ENCODE assay signal across 8 cellular contexts in genomic region chr2:26354469-26354868, GRCh38. TPM values are rescaled to one million over a fixed set of nuclear protein-coding genes. Genes with fewer than 3 reads are reported as not detected.
"Had no signal": no experiment of that assay in that cellular context is flagged by ENCODE, and none has a peak within 500 bp of the region (broad histone marks: within the 10 kb centered on the region; RNA-seq: fewer than 3 reads in every experiment).

No MANE protein-coding gene starts in this region.

RNA-seq across cellular contexts. Expression of gene ADGRF3, which starts 7.9 kb away (rescaled TPM):
- total RNA-seq: NCI-H460 had no signal

RNA-seq across cellular contexts. Expression of gene DRC1, which starts 47.3 kb away (rescaled TPM):
- total RNA-seq: activated CD4-positive, alpha-beta T cell treated with anti-CD3 and anti-CD28 coated beads, Interleukin-2, amount 10 ng/mL, durations not matched to agents 24 days and 14 days; activated CD8-positive, alpha-beta memory T cell treated with anti-CD3 and anti-CD28 coated beads for 36 hours; activated CD8-positive, alpha-beta T cell treated with anti-CD3 and anti-CD28 coated beads for 36 hours; activated naive CD8-positive, alpha-beta T cell treated with anti-CD3 and anti-CD28 coated beads for 36 hours; activated T-helper 17 cell treated with anti-CD3 and anti-CD28 coated beads, Interleukin-2, amount 50 U/mL, for 72 hours; NCI-H460; T-helper 1 cell treated with Interleukin-12 subunit alpha and Interleukin-12 subunit beta and Interleukin-4 antibody, amounts not matched to agents 30 ng/mL and 1 ng/mL, for 36 hours had no signal
- polyA plus RNA-seq: aorta had no signal
